ENCODE assay signal across 1 cellular context in genomic region chr12:101691697-101692096, GRCh38.
TF ChIP-seq lines count a peak whose summit lies in the region.

No MANE protein-coding gene starts in this region.

TF ChIP-seq in HepG2, 621 proteins besides CTCF, POLR2A, EP300 and RAD21 (continued from another document and continues in another):
- TF ChIP-seq ZNF639 (CRISPR knock-in tag; conservative IDR thresholded peaks at IDR 0.05) (no peak), ZBTB8A (CRISPR knock-in tag; IDR thresholded peaks at IDR 0.05; ENCODE audit: borderline replicate concordance, low read depth) (no peak), SOX13 (IDR thresholded peaks at IDR 0.05) (no peak), SOX13 (CRISPR knock-in tag; conservative IDR thresholded peaks at IDR 0.05 in 1 of 2, IDR thresholded peaks at IDR 0.05 in 1 of 2) (no peak), MED13 (CRISPR knock-in tag; IDR thresholded peaks at IDR 0.05) (no peak), NCOA2 (CRISPR knock-in tag; IDR thresholded peaks at IDR 0.05) (no peak), PHF8 (CRISPR knock-in tag; IDR thresholded peaks at IDR 0.05) (no peak), ZNF616 (CRISPR knock-in tag; IDR thresholded peaks at IDR 0.05; ENCODE audit: low read depth) (no peak), ZSCAN21 (CRISPR knock-in tag; IDR thresholded peaks at IDR 0.05; ENCODE audit: borderline replicate concordance) (no peak), ZNF44 (CRISPR knock-in tag; IDR thresholded peaks at IDR 0.05) (no peak), RFX1 (IDR thresholded peaks at IDR 0.05) (no peak), ZNF253 (CRISPR knock-in tag; IDR thresholded peaks at IDR 0.05; ENCODE audit: borderline replicate concordance) (no peak), CBX1 (IDR thresholded peaks at IDR 0.05; ENCODE audit: low read depth) (no peak), ZHX1 (CRISPR knock-in tag; IDR thresholded peaks at IDR 0.05; ENCODE audit: low read depth) (no peak), ZMYM4 (CRISPR knock-in tag; IDR thresholded peaks at IDR 0.05) (0 out of 2 replicates have a peak, but pooled peaks have one; percentile 34), ZNF615 (CRISPR knock-in tag; IDR thresholded peaks at IDR 0.05; ENCODE audit: borderline replicate concordance) (no peak), ONECUT2 (CRISPR knock-in tag; IDR thresholded peaks at IDR 0.05) (peak; percentile 80)
- TF ChIP-seq, protein P1, sequence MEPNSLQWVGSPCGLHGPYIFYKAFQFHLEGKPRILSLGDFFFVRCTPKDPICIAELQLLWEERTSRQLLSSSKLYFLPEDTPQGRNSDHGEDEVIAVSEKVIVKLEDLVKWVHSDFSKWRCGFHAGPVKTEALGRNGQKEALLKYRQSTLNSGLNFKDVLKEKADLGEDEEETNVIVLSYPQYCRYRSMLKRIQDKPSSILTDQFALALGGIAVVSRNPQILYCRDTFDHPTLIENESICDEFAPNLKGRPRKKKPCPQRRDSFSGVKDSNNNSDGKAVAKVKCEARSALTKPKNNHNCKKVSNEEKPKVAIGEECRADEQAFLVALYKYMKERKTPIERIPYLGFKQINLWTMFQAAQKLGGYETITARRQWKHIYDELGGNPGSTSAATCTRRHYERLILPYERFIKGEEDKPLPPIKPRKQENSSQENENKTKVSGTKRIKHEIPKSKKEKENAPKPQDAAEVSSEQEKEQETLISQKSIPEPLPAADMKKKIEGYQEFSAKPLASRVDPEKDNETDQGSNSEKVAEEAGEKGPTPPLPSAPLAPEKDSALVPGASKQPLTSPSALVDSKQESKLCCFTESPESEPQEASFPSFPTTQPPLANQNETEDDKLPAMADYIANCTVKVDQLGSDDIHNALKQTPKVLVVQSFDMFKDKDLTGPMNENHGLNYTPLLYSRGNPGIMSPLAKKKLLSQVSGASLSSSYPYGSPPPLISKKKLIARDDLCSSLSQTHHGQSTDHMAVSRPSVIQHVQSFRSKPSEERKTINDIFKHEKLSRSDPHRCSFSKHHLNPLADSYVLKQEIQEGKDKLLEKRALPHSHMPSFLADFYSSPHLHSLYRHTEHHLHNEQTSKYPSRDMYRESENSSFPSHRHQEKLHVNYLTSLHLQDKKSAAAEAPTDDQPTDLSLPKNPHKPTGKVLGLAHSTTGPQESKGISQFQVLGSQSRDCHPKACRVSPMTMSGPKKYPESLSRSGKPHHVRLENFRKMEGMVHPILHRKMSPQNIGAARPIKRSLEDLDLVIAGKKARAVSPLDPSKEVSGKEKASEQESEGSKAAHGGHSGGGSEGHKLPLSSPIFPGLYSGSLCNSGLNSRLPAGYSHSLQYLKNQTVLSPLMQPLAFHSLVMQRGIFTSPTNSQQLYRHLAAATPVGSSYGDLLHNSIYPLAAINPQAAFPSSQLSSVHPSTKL (CRISPR knock-in tag; IDR thresholded peaks at IDR 0.05) = peak; percentile 33; the same call in 1 of the 2 replicates
- TF ChIP-seq, protein P2, sequence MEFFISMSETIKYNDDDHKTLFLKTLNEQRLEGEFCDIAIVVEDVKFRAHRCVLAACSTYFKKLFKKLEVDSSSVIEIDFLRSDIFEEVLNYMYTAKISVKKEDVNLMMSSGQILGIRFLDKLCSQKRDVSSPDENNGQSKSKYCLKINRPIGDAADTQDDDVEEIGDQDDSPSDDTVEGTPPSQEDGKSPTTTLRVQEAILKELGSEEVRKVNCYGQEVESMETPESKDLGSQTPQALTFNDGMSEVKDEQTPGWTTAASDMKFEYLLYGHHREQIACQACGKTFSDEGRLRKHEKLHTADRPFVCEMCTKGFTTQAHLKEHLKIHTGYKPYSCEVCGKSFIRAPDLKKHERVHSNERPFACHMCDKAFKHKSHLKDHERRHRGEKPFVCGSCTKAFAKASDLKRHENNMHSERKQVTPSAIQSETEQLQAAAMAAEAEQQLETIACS (CRISPR knock-in tag; IDR thresholded peaks at IDR 0.05) = no peak
- TF ChIP-seq, protein P3, sequence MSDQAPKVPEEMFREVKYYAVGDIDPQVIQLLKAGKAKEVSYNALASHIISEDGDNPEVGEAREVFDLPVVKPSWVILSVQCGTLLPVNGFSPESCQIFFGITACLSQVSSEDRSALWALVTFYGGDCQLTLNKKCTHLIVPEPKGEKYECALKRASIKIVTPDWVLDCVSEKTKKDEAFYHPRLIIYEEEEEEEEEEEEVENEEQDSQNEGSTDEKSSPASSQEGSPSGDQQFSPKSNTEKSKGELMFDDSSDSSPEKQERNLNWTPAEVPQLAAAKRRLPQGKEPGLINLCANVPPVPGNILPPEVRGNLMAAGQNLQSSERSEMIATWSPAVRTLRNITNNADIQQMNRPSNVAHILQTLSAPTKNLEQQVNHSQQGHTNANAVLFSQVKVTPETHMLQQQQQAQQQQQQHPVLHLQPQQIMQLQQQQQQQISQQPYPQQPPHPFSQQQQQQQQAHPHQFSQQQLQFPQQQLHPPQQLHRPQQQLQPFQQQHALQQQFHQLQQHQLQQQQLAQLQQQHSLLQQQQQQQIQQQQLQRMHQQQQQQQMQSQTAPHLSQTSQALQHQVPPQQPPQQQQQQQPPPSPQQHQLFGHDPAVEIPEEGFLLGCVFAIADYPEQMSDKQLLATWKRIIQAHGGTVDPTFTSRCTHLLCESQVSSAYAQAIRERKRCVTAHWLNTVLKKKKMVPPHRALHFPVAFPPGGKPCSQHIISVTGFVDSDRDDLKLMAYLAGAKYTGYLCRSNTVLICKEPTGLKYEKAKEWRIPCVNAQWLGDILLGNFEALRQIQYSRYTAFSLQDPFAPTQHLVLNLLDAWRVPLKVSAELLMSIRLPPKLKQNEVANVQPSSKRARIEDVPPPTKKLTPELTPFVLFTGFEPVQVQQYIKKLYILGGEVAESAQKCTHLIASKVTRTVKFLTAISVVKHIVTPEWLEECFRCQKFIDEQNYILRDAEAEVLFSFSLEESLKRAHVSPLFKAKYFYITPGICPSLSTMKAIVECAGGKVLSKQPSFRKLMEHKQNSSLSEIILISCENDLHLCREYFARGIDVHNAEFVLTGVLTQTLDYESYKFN (CRISPR knock-in tag; conservative IDR thresholded peaks at IDR 0.05) = peak; percentile 77
- TF ChIP-seq, protein P4, sequence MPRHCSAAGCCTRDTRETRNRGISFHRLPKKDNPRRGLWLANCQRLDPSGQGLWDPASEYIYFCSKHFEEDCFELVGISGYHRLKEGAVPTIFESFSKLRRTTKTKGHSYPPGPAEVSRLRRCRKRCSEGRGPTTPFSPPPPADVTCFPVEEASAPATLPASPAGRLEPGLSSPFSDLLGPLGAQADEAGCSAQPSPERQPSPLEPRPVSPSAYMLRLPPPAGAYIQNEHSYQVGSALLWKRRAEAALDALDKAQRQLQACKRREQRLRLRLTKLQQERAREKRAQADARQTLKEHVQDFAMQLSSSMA (CRISPR knock-in tag; IDR thresholded peaks at IDR 0.05) = no peak
- TF ChIP-seq, protein P5, sequence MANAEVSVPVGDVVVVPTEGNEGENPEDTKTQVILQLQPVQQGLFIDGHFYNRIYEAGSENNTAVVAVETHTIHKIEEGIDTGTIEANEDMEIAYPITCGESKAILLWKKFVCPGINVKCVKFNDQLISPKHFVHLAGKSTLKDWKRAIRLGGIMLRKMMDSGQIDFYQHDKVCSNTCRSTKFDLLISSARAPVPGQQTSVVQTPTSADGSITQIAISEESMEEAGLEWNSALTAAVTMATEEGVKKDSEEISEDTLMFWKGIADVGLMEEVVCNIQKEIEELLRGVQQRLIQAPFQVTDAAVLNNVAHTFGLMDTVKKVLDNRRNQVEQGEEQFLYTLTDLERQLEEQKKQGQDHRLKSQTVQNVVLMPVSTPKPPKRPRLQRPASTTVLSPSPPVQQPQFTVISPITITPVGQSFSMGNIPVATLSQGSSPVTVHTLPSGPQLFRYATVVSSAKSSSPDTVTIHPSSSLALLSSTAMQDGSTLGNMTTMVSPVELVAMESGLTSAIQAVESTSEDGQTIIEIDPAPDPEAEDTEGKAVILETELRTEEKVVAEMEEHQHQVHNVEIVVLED (CRISPR knock-in tag; IDR thresholded peaks at IDR 0.05; ENCODE audit: borderline replicate concordance) = no peak
- TF ChIP-seq, protein P6, sequence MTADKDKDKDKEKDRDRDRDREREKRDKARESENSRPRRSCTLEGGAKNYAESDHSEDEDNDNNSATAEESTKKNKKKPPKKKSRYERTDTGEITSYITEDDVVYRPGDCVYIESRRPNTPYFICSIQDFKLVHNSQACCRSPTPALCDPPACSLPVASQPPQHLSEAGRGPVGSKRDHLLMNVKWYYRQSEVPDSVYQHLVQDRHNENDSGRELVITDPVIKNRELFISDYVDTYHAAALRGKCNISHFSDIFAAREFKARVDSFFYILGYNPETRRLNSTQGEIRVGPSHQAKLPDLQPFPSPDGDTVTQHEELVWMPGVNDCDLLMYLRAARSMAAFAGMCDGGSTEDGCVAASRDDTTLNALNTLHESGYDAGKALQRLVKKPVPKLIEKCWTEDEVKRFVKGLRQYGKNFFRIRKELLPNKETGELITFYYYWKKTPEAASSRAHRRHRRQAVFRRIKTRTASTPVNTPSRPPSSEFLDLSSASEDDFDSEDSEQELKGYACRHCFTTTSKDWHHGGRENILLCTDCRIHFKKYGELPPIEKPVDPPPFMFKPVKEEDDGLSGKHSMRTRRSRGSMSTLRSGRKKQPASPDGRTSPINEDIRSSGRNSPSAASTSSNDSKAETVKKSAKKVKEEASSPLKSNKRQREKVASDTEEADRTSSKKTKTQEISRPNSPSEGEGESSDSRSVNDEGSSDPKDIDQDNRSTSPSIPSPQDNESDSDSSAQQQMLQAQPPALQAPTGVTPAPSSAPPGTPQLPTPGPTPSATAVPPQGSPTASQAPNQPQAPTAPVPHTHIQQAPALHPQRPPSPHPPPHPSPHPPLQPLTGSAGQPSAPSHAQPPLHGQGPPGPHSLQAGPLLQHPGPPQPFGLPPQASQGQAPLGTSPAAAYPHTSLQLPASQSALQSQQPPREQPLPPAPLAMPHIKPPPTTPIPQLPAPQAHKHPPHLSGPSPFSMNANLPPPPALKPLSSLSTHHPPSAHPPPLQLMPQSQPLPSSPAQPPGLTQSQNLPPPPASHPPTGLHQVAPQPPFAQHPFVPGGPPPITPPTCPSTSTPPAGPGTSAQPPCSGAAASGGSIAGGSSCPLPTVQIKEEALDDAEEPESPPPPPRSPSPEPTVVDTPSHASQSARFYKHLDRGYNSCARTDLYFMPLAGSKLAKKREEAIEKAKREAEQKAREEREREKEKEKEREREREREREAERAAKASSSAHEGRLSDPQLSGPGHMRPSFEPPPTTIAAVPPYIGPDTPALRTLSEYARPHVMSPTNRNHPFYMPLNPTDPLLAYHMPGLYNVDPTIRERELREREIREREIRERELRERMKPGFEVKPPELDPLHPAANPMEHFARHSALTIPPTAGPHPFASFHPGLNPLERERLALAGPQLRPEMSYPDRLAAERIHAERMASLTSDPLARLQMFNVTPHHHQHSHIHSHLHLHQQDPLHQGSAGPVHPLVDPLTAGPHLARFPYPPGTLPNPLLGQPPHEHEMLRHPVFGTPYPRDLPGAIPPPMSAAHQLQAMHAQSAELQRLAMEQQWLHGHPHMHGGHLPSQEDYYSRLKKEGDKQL (CRISPR knock-in tag; IDR thresholded peaks at IDR 0.05; ENCODE audit: low read depth) = no peak
